Comparison of ENCODE assay signal across 1 cellular context in genomic region chr6:37244430-37245310, GRCh38.
TF ChIP-seq lines count a peak whose summit lies in the region.

No MANE protein-coding gene starts in this region.

TF ChIP-seq in HepG2, 621 proteins besides CTCF, POLR2A, EP300 and RAD21 (continued from another document and continues in another):
- TF ChIP-seq PRDM10 (CRISPR knock-in tag; IDR thresholded peaks at IDR 0.05; ENCODE audit: low read depth) (no peak), TFE3 (CRISPR knock-in tag; IDR thresholded peaks at IDR 0.05) (no peak), HNF1A (IDR thresholded peaks at IDR 0.05; ENCODE audit: low read depth) (no peak; the same call in 1 of the 2 replicates), HNF1A (CRISPR knock-in tag; IDR thresholded peaks at IDR 0.05; ENCODE audit: borderline replicate concordance) (peak; percentile 58; the same call in 1 of the 2 replicates), ZNF136 (CRISPR knock-in tag; IDR thresholded peaks at IDR 0.05; ENCODE audit: low read depth) (no peak), ATF3 (CRISPR knock-in tag; IDR thresholded peaks at IDR 0.05) (peak; percentile 81), PHF8 (CRISPR knock-in tag; IDR thresholded peaks at IDR 0.05) (no peak; the same call in 1 of the 2 replicates), ZNF800 (CRISPR knock-in tag; IDR thresholded peaks at IDR 0.05) (no peak), KAT2B (IDR thresholded peaks at IDR 0.05; ENCODE audit: borderline replicate concordance, low read depth, low read length) (no peak), ZNF12 (CRISPR knock-in tag; IDR thresholded peaks at IDR 0.05) (no peak), ARID4A (CRISPR knock-in tag; IDR thresholded peaks at IDR 0.05; ENCODE audit: borderline replicate concordance) (peak; percentile 62), NR2F6 (IDR thresholded peaks at IDR 0.05) (peak; percentile 38), NR2F6 (CRISPR knock-in tag; IDR thresholded peaks at IDR 0.05) (peak; percentile 46; the same call in 1 of the 2 replicates), MYPOP (CRISPR knock-in tag; IDR thresholded peaks at IDR 0.05) (no peak; the same call in 1 of the 2 replicates), ZNF841 (CRISPR knock-in tag; IDR thresholded peaks at IDR 0.05; ENCODE audit: borderline replicate concordance) (no peak), NFYB (CRISPR knock-in tag; IDR thresholded peaks at IDR 0.05) (peak; percentile 63), ZNF780A (CRISPR knock-in tag; IDR thresholded peaks at IDR 0.05) (no peak), HOMEZ (CRISPR knock-in tag; IDR thresholded peaks at IDR 0.05; ENCODE audit: low read depth) (peak; percentile 15; the same call in 1 of the 2 replicates), ZNF672 (CRISPR knock-in tag; IDR thresholded peaks at IDR 0.05) (no peak), CREM (IDR thresholded peaks at IDR 0.05) (peak; percentile 63; the same call in 1 of the 2 replicates), CREM (CRISPR knock-in tag; IDR thresholded peaks at IDR 0.05) (no peak), PLRG1 (conservative IDR thresholded peaks at IDR 0.05) (no peak), PBX3 (CRISPR knock-in tag; IDR thresholded peaks at IDR 0.05; ENCODE audit: borderline replicate concordance) (no peak), GABPB1 (CRISPR knock-in tag; IDR thresholded peaks at IDR 0.05) (peak; percentile 25; the same call in 1 of the 2 replicates), ETV5 (CRISPR knock-in tag; IDR thresholded peaks at IDR 0.05; ENCODE audit: borderline replicate concordance) (no peak), CBFB (CRISPR knock-in tag; IDR thresholded peaks at IDR 0.05) (no peak), JDP2 (CRISPR knock-in tag; IDR thresholded peaks at IDR 0.05; ENCODE audit: borderline replicate concordance) (no peak), THAP9 (CRISPR knock-in tag; IDR thresholded peaks at IDR 0.05; ENCODE audit: borderline replicate concordance) (no peak)
